ENCODE assay signal across 1 cellular context in the genomic region with DNA sequence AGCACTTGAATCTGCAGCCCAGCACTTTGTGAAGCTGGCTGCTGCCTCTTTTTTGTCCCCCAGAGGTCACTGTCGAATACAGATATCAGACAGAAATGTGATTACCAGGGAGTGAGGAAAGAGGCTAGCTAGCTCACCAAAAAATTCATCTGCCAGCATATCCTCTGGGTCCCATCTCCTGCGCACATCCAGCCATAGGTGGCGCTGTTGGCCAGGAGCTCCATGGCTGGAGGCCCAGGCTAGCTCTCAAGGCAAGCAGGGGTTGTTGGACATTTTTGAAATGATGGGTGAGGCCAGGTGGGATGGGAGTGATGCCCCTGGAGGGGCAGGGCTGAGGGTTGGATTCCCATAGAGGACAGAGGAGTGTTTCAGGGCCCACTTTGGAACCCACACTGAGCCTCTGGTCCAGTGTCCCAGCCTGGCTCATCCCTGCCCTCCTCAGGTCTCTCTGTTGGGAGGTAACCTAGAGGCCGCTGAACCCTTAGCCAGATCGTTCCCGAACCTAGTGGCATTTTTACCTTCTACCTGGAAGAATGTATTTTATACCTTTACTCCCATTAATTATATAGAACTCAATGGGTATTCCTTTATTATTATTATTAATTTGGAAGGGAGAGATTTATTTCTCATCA.
TF ChIP-seq lines count a peak whose summit lies in the region.

No MANE protein-coding gene starts in this region.

TF ChIP-seq in H1, 55 proteins besides CTCF, POLR2A, EP300 and RAD21 (continued from another document):
- TF ChIP-seq CTBP2 (IDR thresholded peaks at IDR 0.05; ENCODE audit: borderline replicate concordance, insufficient read depth, insufficient read length, low read length) (no peak), BCL11A (IDR thresholded peaks at IDR 0.05; ENCODE audit: low read depth in 2 of 2, low read length in 2 of 2) (no peak), RNF2 (IDR thresholded peaks at IDR 0.05; ENCODE audit: borderline replicate concordance, low read depth, low read length, missing control alignments, poor library complexity, severe bottlenecking) (no peak), MAFK (IDR thresholded peaks at IDR 0.05; ENCODE audit: low read depth, low read length) (no peak), NRF1 (IDR thresholded peaks at IDR 0.05; ENCODE audit: low read depth, low read length) (no peak), SAP30 (IDR thresholded peaks at IDR 0.05; ENCODE audit: insufficient read depth, insufficient replicate concordance, low read length) (no peak), SIN3A (conservative IDR thresholded peaks at IDR 0.05 in 1 of 2, IDR thresholded peaks at IDR 0.05 in 1 of 2; ENCODE audit: low read depth in 1 of 2, low read length in 2 of 2) (peak in 1 of 2 experiments; percentile 83; a peak in 2 of 4 replicates), POLR2AphosphoS5 (IDR thresholded peaks at IDR 0.05; ENCODE audit: low read depth, low read length) (0 out of 2 replicates have a peak, but pooled peaks have one; percentile 22), TCF12 (IDR thresholded peaks at IDR 0.05; ENCODE audit: low read depth, low read length) (0 out of 2 replicates have a peak, but pooled peaks have one; percentile 16), JUN (IDR thresholded peaks at IDR 0.05; ENCODE audit: low read depth, low read length) (no peak), GABPA (IDR thresholded peaks at IDR 0.05; ENCODE audit: borderline replicate concordance, insufficient read depth, low read length) (peak; percentile 66; the same call in 1 of the 2 replicates), YY1 (IDR thresholded peaks at IDR 0.05; ENCODE audit: low read depth, low read length) (peak; percentile 71), SIX5 (IDR thresholded peaks at IDR 0.05; ENCODE audit: low read depth, low read length) (no peak), BRCA1 (IDR thresholded peaks at IDR 0.05; ENCODE audit: low read depth, low read length) (no peak), HDAC6 (IDR thresholded peaks at IDR 0.05; ENCODE audit: low read depth, low read length) (no peak), SP4 (IDR thresholded peaks at IDR 0.05; ENCODE audit: low read length) (no peak; the same call in 1 of the 2 replicates), CEBPB (IDR thresholded peaks at IDR 0.05; ENCODE audit: low read depth, low read length) (0 out of 2 replicates have a peak, but pooled peaks have one; percentile 33), GTF2F1 (IDR thresholded peaks at IDR 0.05; ENCODE audit: borderline replicate concordance, low read depth, low read length) (no peak), KDM1A (IDR thresholded peaks at IDR 0.05; ENCODE audit: borderline replicate concordance, low read length) (no peak), SP1 (IDR thresholded peaks at IDR 0.05; ENCODE audit: low read depth, low read length) (0 out of 2 replicates have a peak, but pooled peaks have one; percentile 32)
